ENCODE assay signal across 9 cellular contexts in genomic region chr1:86018311-86018923, GRCh38.
DNase-seq lines count a peak whose midpoint lies in the region; ATAC-seq and TF ChIP-seq lines count a peak whose summit lies in the region.
"Had no signal": no experiment of that assay in that cellular context is flagged by ENCODE, and none has a peak within 500 bp of the region (broad histone marks: within the 10 kb centered on the region; RNA-seq: fewer than 3 reads in every experiment).

No MANE protein-coding gene starts in this region.

- peak; percentile 29 for ATAC-seq in HG02852 (IDR thresholded peaks at IDR 0.05; ENCODE audit: unreplicated experiment)
- no peak for ATAC-seq in HG03457 (IDR thresholded peaks at IDR 0.05; ENCODE audit: unreplicated experiment)

- DNase-seq in AG20443 (ENCODE audit: low spot score) (peak; percentile 33), GM12864 (ENCODE audit: low read depth) (no peak), NCI-H526 treated with DMSO at 0.1 percent for 48 hours (lab: John Stamatoyannopoulos, UW) (peak; percentile 20), cardiac fibroblast (ENCODE audit: low read depth in 2 of 2) (peak; percentile 45 to 51), midbrain (lab: John Stamatoyannopoulos, UW) (peak; percentile 48)
- no peak for DNase-seq in stimulated activated CD8-positive, alpha-beta memory T cell treated with anti-CD3 and anti-CD28 coated beads, Interleukin-4, amount 100 ng/mL, for 48 hours

- TF ChIP-seq CTCF in GM12864 (IDR thresholded peaks at IDR 0.05; ENCODE audit: low read depth, low read length, missing control alignments), result peak; percentile 63
- TF ChIP-seq CTCF in cardiac fibroblast (IDR thresholded peaks at IDR 0.05; ENCODE audit: low read depth, low read length), result peak; percentile 74

- no peak overlapping the region for H3K4me3 ChIP-seq in GM12864 (ENCODE audit: low read depth, low read length)
- no peak overlapping the region for H3K4me3 ChIP-seq in cardiac fibroblast (replicated peaks in 1 of 2; ENCODE audit: low read depth in 2 of 2, low read length in 2 of 2)
- H3K4me3 ChIP-seq: lung had no signal

Comparison
In these comparisons a context has a peak if more than half of its experiments do, and no peak if none do; other contexts are left out.
1. DNase-seq: peak in AG20443 (single experiment), NCI-H526 treated with DMSO at 0.1 percent for 48 hours (single experiment), cardiac fibroblast (2 of 2) and midbrain (single experiment); none in GM12864 (single experiment) and stimulated activated CD8-positive, alpha-beta memory T cell treated with anti-CD3 and anti-CD28 coated beads, Interleukin-4, amount 100 ng/mL, for 48 hours (single experiment).